Comparison of ENCODE assay signal across 18 cellular contexts in genomic region chr22:46092011-46092410, GRCh38. TPM values are rescaled to one million over a fixed set of nuclear protein-coding genes. Genes with fewer than 3 reads are reported as not detected.
A peak's percentile ranks its signal among the peaks of the same experiment; 100 is the strongest.
DNase-seq lines count a peak whose midpoint lies in the region; ATAC-seq and TF ChIP-seq lines count a peak whose summit lies in the region.
"Had no signal": no experiment of that assay in that cellular context is flagged by ENCODE, and none has a peak within 500 bp of the region (broad histone marks: within the 10 kb centered on the region; RNA-seq: fewer than 3 reads in every experiment).

No MANE protein-coding gene starts in this region.

- 53 to 62% methylated on average over 7 to 13 of the region's 13 CpGs for WGBS in body of pancreas, 2 donors
- WGBS in heart left ventricle, 4 donors = 13 to 53% (median 48%) methylated on average over 7 to 13 of the region's 13 CpGs
- WGBS in prostate gland = 25% methylated on average over 13 of the region's 13 CpGs

- H3K9me3 ChIP-seq in body of pancreas (no peaks in the 10 kb centered on the region), heart left ventricle (no peaks in the 10 kb centered on the region), prostate gland (no peaks in the 10 kb centered on the region), upper lobe of right lung (no peaks in the 10 kb centered on the region)
- H3K9me3 ChIP-seq: left lung had no signal

- H3K4me1 ChIP-seq in body of pancreas = peaks cover 99% of the 10 kb centered on the region
- peaks cover 61 to 100% (median 94%) of the 10 kb centered on the region in 12 donors for H3K4me1 ChIP-seq in heart left ventricle
- H3K4me1 ChIP-seq in prostate gland (replicated peaks) = peaks cover 57% of the 10 kb centered on the region
- peaks cover 80% of the 10 kb centered on the region for H3K4me1 ChIP-seq in upper lobe of right lung

- H3K27ac ChIP-seq in body of pancreas (peak overlapping the region; percentile 45 to 99 (median 92)), heart left ventricle (peak overlapping the region in 11 of 12 donors; percentile 14 to 100 (median 97)), prostate gland (peak overlapping the region; percentile 96 to 99), upper lobe of right lung (peak overlapping the region; percentile 98)

- no peak overlapping the region for H3K4me3 ChIP-seq in body of pancreas
- H3K4me3 ChIP-seq in heart left ventricle = peak overlapping the region in 2 of 12 donors; percentile 15 to 21
- H3K4me3 ChIP-seq in prostate gland = no peak overlapping the region
- H3K4me3 ChIP-seq in upper lobe of right lung = no peak overlapping the region
- H3K4me3 ChIP-seq: GM12878, left lung, smooth muscle cell had no signal

- no peaks in the 10 kb centered on the region for H3K9me3 Mint-ChIP-seq in endothelial cell (ENCODE audit: unreplicated experiment)
- H3K9me3 Mint-ChIP-seq: activated naive CD4-positive, alpha-beta T cell treated with anti-CD3 and anti-CD28 coated beads, Interleukin-2, amount 50 U/mL, for 24 hours; CD4-positive, CD25-positive, alpha-beta regulatory T cell; nephron had no signal

- H3K4me3 Mint-ChIP-seq in endothelial cell (ENCODE audit: unreplicated experiment) = no peak overlapping the region
- H3K4me3 Mint-ChIP-seq: activated naive CD4-positive, alpha-beta T cell treated with anti-CD3 and anti-CD28 coated beads, Interleukin-2, amount 50 U/mL, for 24 hours; CD4-positive, CD25-positive, alpha-beta regulatory T cell; nephron had no signal

- TF ChIP-seq POLR2A in body of pancreas (IDR thresholded peaks at IDR 0.05) (no peak), heart left ventricle (IDR thresholded peaks at IDR 0.05) (no peak), prostate gland (IDR thresholded peaks at IDR 0.05) (no peak)

- no peaks in the 10 kb centered on the region for H3K36me3 Mint-ChIP-seq in endothelial cell (ENCODE audit: low read depth, unreplicated experiment)
- H3K36me3 Mint-ChIP-seq: activated naive CD4-positive, alpha-beta T cell treated with anti-CD3 and anti-CD28 coated beads, Interleukin-2, amount 50 U/mL, for 24 hours; CD4-positive, CD25-positive, alpha-beta regulatory T cell had no signal

- peak in 1 of 4 donors; percentile 20 for DNase-seq in body of pancreas
- DNase-seq in heart left ventricle = peak in 2 of 5 donors; percentile 20 to 58
- no peak for DNase-seq in prostate gland (ENCODE audit: low spot score)
- DNase-seq in upper lobe of right lung = no peak
- no peak for DNase-seq in NCI-H69 (lab: John Stamatoyannopoulos, UW)
- no peak for DNase-seq in COLO829 (ENCODE audit: low spot score)
- no peak for DNase-seq in endothelial cell (ENCODE audit: low spot score)
- DNase-seq: CD4-positive, CD25-positive, alpha-beta regulatory T cell; cerebellar nuclear complex; hippocampal formation; KG1; NCI-H1436; PC-3 had no signal

- no peak overlapping the region for H3K27ac Mint-ChIP-seq in endothelial cell (ENCODE audit: unreplicated experiment)
- H3K27ac Mint-ChIP-seq: activated naive CD4-positive, alpha-beta T cell treated with anti-CD3 and anti-CD28 coated beads, Interleukin-2, amount 50 U/mL, for 24 hours had no signal

- ATAC-seq in body of pancreas (no peak), heart left ventricle (no peak), upper lobe of right lung (no peak)
- ATAC-seq: GM12878, left lung, PC-3 had no signal

- H3K27me3 ChIP-seq in body of pancreas (no peaks in the 10 kb centered on the region), heart left ventricle (no peaks in the 10 kb centered on the region), prostate gland (replicated peaks; ENCODE audit: insufficient read depth) (no peaks in the 10 kb centered on the region), upper lobe of right lung (no peaks in the 10 kb centered on the region)
- H3K27me3 ChIP-seq: left lung had no signal

- no peaks in the 10 kb centered on the region for H3K36me3 ChIP-seq in body of pancreas (replicated peaks in 1 of 2; ENCODE audit: insufficient read depth in 1 of 2, low read depth in 2 of 2)
- peaks cover 0 to 61% (median 46%) of the 10 kb centered on the region in 9 donors for H3K36me3 ChIP-seq in heart left ventricle
- peaks cover 0 to 4% of the 10 kb centered on the region in 2 donors for H3K36me3 ChIP-seq in prostate gland
- H3K36me3 ChIP-seq in upper lobe of right lung = peaks cover 55% of the 10 kb centered on the region

- no peaks in the 10 kb centered on the region for H3K4me1 Mint-ChIP-seq in endothelial cell (ENCODE audit: unreplicated experiment)

- intact Hi-C loops in body of pancreas (cut with DNase I) = no loop called here
- intact Hi-C loops in heart left ventricle (cut with DNase I) = loop anchor here in 2 of 10 donors (5.0 kb wide), 2 partner anchors 75 to 80 kb away; no protein-coding TSS in a partner anchor
- intact Hi-C loops in prostate gland (cut with DNase I) = no loop called here
- intact Hi-C loops in upper lobe of right lung (cut with DNase I) = no loop called here

- no peak for TF ChIP-seq CTCF in body of pancreas (IDR thresholded peaks at IDR 0.05)
- no peak for TF ChIP-seq CTCF in heart left ventricle (IDR thresholded peaks at IDR 0.05)
- TF ChIP-seq CTCF in prostate gland (IDR thresholded peaks at IDR 0.05) = no peak
- TF ChIP-seq CTCF in upper lobe of right lung (IDR thresholded peaks at IDR 0.05) = no peak
- no peak for TF ChIP-seq CTCF in endothelial cell (IDR thresholded peaks at IDR 0.05; ENCODE audit: unreplicated experiment)

- H3K27me3 Mint-ChIP-seq in endothelial cell (ENCODE audit: unreplicated experiment) = peaks cover 8% of the 10 kb centered on the region
- H3K27me3 Mint-ChIP-seq: activated naive CD4-positive, alpha-beta T cell treated with anti-CD3 and anti-CD28 coated beads, Interleukin-2, amount 50 U/mL, for 24 hours; CD4-positive, CD25-positive, alpha-beta regulatory T cell had no signal

RNA-seq across cellular contexts. Expression of gene PPARA, which starts 58.3 kb away (rescaled TPM):
- total RNA-seq in body of pancreas (10 to 100 TPM; 15.8 to 19.8 TPM), heart left ventricle (10 to 100 TPM; 51.0 to 96.4 (median 83.6) TPM), prostate gland (10 to 100 TPM; 21.2 to 27.3 TPM), upper lobe of right lung (18.4 TPM), endothelial cell (ENCODE audit: unreplicated experiment) (12.6 TPM)
- 10 to 100 TPM; 21.1 to 60.9 TPM for polyA plus RNA-seq in heart left ventricle
